ENCODE assay signal across 24 cellular contexts in the genomic region with DNA sequence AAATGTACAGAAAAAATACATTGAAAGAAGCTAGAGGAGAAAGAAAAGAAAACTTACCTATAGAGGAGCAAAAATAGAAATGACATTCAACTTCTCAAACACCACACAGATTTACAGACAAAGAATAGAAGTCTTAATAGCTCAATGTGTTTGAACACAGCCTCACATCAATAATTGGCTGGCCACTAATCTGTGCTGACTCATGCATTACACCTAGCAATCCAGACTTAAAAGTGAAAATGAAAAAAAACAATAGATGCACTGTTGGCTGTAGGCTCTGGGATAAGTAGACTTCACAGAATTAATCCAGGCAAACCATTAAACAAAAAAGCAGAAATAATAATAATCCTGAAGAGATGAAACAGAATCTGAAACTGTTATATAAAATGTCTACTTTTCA.
DNase-seq lines count a peak whose midpoint lies in the region; ATAC-seq, FAIRE-seq and TF ChIP-seq lines count a peak whose summit lies in the region.
"Had no signal": no experiment of that assay in that cellular context is flagged by ENCODE, and none has a peak within 500 bp of the region (broad histone marks: within the 10 kb centered on the region; RNA-seq: fewer than 3 reads in every experiment).

No MANE protein-coding gene starts in this region.

- H3K4me3 ChIP-seq in thyroid gland (replicated peaks in 1 of 3): no peak overlapping the region
- H3K4me3 ChIP-seq: sigmoid colon, thoracic aorta had no signal

- H3K27ac ChIP-seq in thyroid gland: no peak overlapping the region
- H3K27ac ChIP-seq: parathyroid adenoma, sigmoid colon, thoracic aorta had no signal

- TF ChIP-seq POLR2A in GM12891 (IDR thresholded peaks at IDR 0.05; ENCODE audit: low read depth, low read length): no peak
- TF ChIP-seq POLR2A in thyroid gland (IDR thresholded peaks at IDR 0.05): no peak

- no peaks in the 10 kb centered on the region for H3K9me3 ChIP-seq in thyroid gland
- H3K9me3 ChIP-seq: sigmoid colon, thoracic aorta had no signal

- intact Hi-C loops in thyroid gland (cut with DNase I): no loop called here

- DNase-seq in RKO (ENCODE audit: low spot score) (peak; percentile 0), renal cortical epithelial cell (ENCODE audit: low read depth) (peak; percentile 3), GM12891 (ENCODE audit: insufficient read length, low spot score) (no peak), thyroid gland (no peak)
- DNase-seq: activated CD4-positive, alpha-beta T cell treated with anti-CD3 and anti-CD28 coated beads, Interleukin-2, amount 10 ng/mL, durations not matched to agents 24 days and 14 days; activated naive CD4-positive, alpha-beta T cell treated with anti-CD3 and anti-CD28 coated beads, Interleukin-2, amount 50 U/mL, for 16 hours; cortex of kidney; DMS 273 treated with DMSO at 0.1 percent for 48 hours; islet precursor cell; KBM-7; NCI-H1694 treated with DMSO at 0.1 percent for 48 hours; NCI-H2171; NCI-H526; nephron progenitor cell; sigmoid colon; SK-N-SH; stimulated activated naive CD8-positive, alpha-beta T cell treated with anti-CD3 and anti-CD28 coated beads, Interleukin-15, Interleukin-2, amounts not matched to agents 100 U/mL and 50 U/mL, for 24 hours had no signal

- ATAC-seq in GM18511 (IDR thresholded peaks at IDR 0.05; ENCODE audit: unreplicated experiment) (peak; percentile 70), HG03432 (IDR thresholded peaks at IDR 0.05; ENCODE audit: unreplicated experiment) (peak; percentile 81), GM21825 (IDR thresholded peaks at IDR 0.05; ENCODE audit: unreplicated experiment) (no peak)
- ATAC-seq: stimulated activated naive CD8-positive, alpha-beta T cell treated with anti-CD3 and anti-CD28 coated beads, Interleukin-15, Interleukin-2, amounts not matched to agents 100 U/mL and 50 U/mL, for 24 hours had no signal

- FAIRE-seq in GM12891 (lab: Jason Lieb, UNC): no peak
- FAIRE-seq: G401.6, HTR-8/SVneo had no signal

- H3K4me1 ChIP-seq in thyroid gland: no peaks in the 10 kb centered on the region
- H3K4me1 ChIP-seq: parathyroid adenoma, sigmoid colon had no signal

- TF ChIP-seq CTCF in thyroid gland (IDR thresholded peaks at IDR 0.05): no peak

- no peaks in the 10 kb centered on the region for H3K36me3 ChIP-seq in thyroid gland
- H3K36me3 ChIP-seq: sigmoid colon, thoracic aorta had no signal

- no peaks in the 10 kb centered on the region for H3K27me3 ChIP-seq in thyroid gland
- H3K27me3 ChIP-seq: sigmoid colon had no signal

TF ChIP-seq in GM12891, 5 proteins besides CTCF, POLR2A, EP300 and RAD21:
- TF ChIP-seq SPI1 (IDR thresholded peaks at IDR 0.05; ENCODE audit: low read depth, low read length) (no peak), POLR2AphosphoS5 (IDR thresholded peaks at IDR 0.05; ENCODE audit: low read depth, low read length) (no peak), POU2F2 (IDR thresholded peaks at IDR 0.05; ENCODE audit: low read depth, low read length) (no peak), PAX5 (IDR thresholded peaks at IDR 0.05; ENCODE audit: insufficient read depth, low read length, severe bottlenecking) (no peak), TAF1 (IDR thresholded peaks at IDR 0.05; ENCODE audit: low read depth, low read length) (no peak)
TF ChIP-seq in GM12891: peak in this region for 0.

Comparison
In these comparisons a context has a peak if more than half of its experiments do, and no peak if none do; other contexts are left out.
1. DNase-seq: peak in RKO (single experiment) and renal cortical epithelial cell (single experiment); none in GM12891 (single experiment) and thyroid gland (0 of 2).